Comparison of ENCODE assay signal across 13 cellular contexts in the genomic region with DNA sequence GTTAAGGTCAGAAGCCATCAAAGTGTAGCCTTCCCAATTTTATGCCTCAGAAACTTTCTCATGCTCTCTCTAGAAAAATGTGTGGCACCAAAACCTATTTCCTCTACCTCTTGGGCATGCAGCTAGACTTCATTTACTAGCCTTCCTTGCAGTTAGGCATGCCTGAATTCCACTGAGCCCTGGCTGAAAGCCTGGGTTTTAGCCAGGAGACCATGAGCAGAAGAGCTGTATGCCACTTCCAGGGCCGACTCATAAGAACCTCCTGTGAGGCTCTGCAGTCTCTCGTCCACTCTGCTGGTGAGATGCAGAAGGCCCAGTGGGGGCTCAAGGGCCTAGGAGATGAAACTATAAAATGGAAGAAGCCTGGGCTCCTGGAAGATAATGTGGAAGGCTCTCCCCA.
"Had no signal": no experiment of that assay in that cellular context is flagged by ENCODE, and none has a peak within 500 bp of the region (broad histone marks: within the 10 kb centered on the region; RNA-seq: fewer than 3 reads in every experiment).

No MANE protein-coding gene starts in this region.

- H3K9me3 ChIP-seq: adrenal gland, left ventricle myocardium inferior had no signal

- H3K27ac ChIP-seq: adrenal gland, left ventricle myocardium inferior, parathyroid adenoma had no signal

- ATAC-seq: T-helper 17 cell had no signal

- H3K4me3 ChIP-seq: adrenal gland, left ventricle myocardium inferior had no signal

- H3K36me3 ChIP-seq: adrenal gland, brain microvascular endothelial cell, left ventricle myocardium inferior had no signal

- H2AFZ ChIP-seq: parathyroid adenoma had no signal

- H3K4me1 ChIP-seq: adrenal gland, left ventricle myocardium inferior, parathyroid adenoma had no signal

- DNase-seq: activated CD4-positive, CD25-positive, alpha-beta regulatory T cell; activated naive CD4-positive, alpha-beta T cell treated with anti-CD3 and anti-CD28 coated beads, Interleukin-2, amount 50 U/mL, for 16 hours; activated T-cell treated with anti-CD3 and anti-CD28 coated beads, Interleukin-2, amount 50 U/mL, for 1 hour; adrenal gland; cerebellar nuclear complex; erythroblast; left ventricle myocardium inferior; retina; stimulated activated CD4-positive, alpha-beta T cell treated with anti-CD3 and anti-CD28 coated beads, Interleukin-15, amount 100 ng/mL, for 24 hours; stimulated activated CD4-positive, alpha-beta T cell treated with anti-CD3 and anti-CD28 coated beads, Interleukin-4, amount 100 ng/mL, for 24 hours; T-helper 17 cell had no signal

- H3K27me3 ChIP-seq: adrenal gland, brain microvascular endothelial cell had no signal

- H3K9ac ChIP-seq: parathyroid adenoma had no signal

- H3K79me2 ChIP-seq: parathyroid adenoma had no signal
